8 cellular contexts compared by ENCODE assay signal in the genomic region with DNA sequence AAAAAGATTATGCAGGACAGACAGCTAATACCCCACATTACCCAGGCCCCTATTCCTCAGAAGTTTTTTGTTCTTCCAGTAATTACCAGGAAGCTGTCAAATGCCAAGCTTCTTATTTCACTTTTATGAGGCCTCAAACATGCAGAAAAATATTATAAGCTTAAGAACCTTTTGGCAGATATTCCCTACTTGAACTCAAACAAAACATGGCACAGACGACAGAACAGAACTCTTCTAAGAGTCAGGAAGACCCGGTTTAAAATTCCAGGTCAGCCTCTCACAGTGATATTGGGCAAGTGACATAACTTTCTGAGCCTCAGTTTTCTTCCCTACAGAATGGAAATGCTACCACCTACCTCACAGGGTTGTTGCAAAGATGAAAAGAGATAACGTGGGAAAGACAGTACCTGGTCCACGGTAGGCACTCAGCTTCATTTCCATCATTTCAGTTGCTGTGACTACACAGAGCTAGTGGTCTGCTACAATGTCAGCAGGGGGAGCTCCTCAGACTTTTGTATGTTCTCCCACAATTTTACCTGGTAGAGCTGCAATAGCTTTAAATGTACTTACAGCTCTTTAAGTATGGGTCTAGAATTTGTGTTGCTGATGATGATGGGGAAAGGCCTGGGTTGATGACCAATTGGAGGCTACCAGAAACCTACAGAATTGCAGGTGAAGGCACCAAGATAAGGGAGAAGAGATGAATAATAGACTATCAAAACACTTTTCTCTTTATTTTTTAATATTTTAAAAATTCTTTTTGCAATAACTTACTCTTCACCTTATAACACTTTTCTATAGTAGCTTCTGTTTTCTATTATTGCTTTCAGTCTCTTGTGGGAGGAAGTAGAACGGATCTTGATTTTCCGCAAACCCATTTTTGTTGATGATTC.
A peak's percentile ranks its signal among the peaks of the same experiment; 100 is the strongest.
DNase-seq lines count a peak whose midpoint lies in the region; ATAC-seq and TF ChIP-seq lines count a peak whose summit lies in the region.

No MANE protein-coding gene starts in this region.

- no peaks in the 10 kb centered on the region for H3K4me1 Mint-ChIP-seq in activated T-cell treated with anti-CD3 and anti-CD28 coated beads, Interleukin-2, amount 50 U/mL, for 72 hours (ENCODE audit: low read depth)

- no peaks in the 10 kb centered on the region for H3K27me3 Mint-ChIP-seq in activated T-cell treated with anti-CD3 and anti-CD28 coated beads, Interleukin-2, amount 50 U/mL, for 72 hours (ENCODE audit: low read depth)

- no peak overlapping the region for H3K27ac Mint-ChIP-seq in activated T-cell treated with anti-CD3 and anti-CD28 coated beads, Interleukin-2, amount 50 U/mL, for 72 hours

- no peaks in the 10 kb centered on the region for H4K20me1 ChIP-seq in HCT116 (ENCODE audit: insufficient read depth)

- no peak overlapping the region for H3K27ac ChIP-seq in HCT116 (ENCODE audit: low read depth, low read length)

- H3K9me3 ChIP-seq in HCT116 (ENCODE audit: control insufficient read depth in 1 of 2, insufficient read depth in 1 of 2, low read depth in 1 of 2, low read length in 2 of 2) = no peaks in the 10 kb centered on the region

- no peak overlapping the region for H2AFZ ChIP-seq in HCT116 (ENCODE audit: low read depth, low read length, poor library complexity, severe bottlenecking)

- TF ChIP-seq POLR2A in HCT116 (IDR thresholded peaks at IDR 0.05; ENCODE audit: borderline replicate concordance, extremely low read depth, insufficient read depth, insufficient read length) = no peak

- H3K9ac ChIP-seq in HCT116 (ENCODE audit: low read length) = no peak overlapping the region

- peaks cover 0 to 2% of the 10 kb centered on the region in 2 donors for H3K36me3 Mint-ChIP-seq in activated T-cell treated with anti-CD3 and anti-CD28 coated beads, Interleukin-2, amount 50 U/mL, for 72 hours (ENCODE audit: insufficient read depth in 2 of 2)

- BruUV-seq in HCT116 (replicated peaks; lab: Mats Ljungman, UMichigan) = no TSS peak

- no peaks in the 10 kb centered on the region for H3K27me3 ChIP-seq in HCT116 (ENCODE audit: insufficient read depth, low read length)

- TF ChIP-seq CTCF in HCT116 (IDR thresholded peaks at IDR 0.05 in 2 of 3, conservative IDR thresholded peaks at IDR 0.05 in 1 of 3; ENCODE audit: borderline replicate concordance in 1 of 3, insufficient read depth in 1 of 3, low read depth in 2 of 3, low read length in 2 of 3) = peak; percentile 39 to 75 (median 72); a peak in 5 of 6 replicates

- ATAC-seq in HCT116 (peak; percentile 95), left cardiac atrium (peak; percentile 30 to 48), GM21423 (IDR thresholded peaks at IDR 0.05; ENCODE audit: unreplicated experiment) (no peak), GM19397 (IDR thresholded peaks at IDR 0.05; ENCODE audit: unreplicated experiment) (no peak)
- ATAC-seq in activated T-cell treated with anti-CD3 and anti-CD28 coated beads, Interleukin-2, amount 50 U/mL, for 72 hours (replicated peaks in 1 of 2) = peak; percentile 61 to 74

- intact Hi-C loops in HCT116 (cut with micrococcal nuclease) (loop anchor here (1.0 to 5.0 kb wide), 2 partner anchors 37 to 46 kb away; no protein-coding TSS in a partner anchor), left cardiac atrium (cut with DNase I) (loop anchor here in 1 of 2 donors (5.0 kb wide), 1 partner anchor 37 kb away; no protein-coding TSS in a partner anchor)

- H3K4me2 ChIP-seq in HCT116 (ENCODE audit: low read length) = no peak overlapping the region

- TF ChIP-seq RAD21 in HCT116 (IDR thresholded peaks at IDR 0.05; ENCODE audit: low read depth) = no peak; the same call in 1 of the 2 replicates

- H3K4me3 Mint-ChIP-seq in activated T-cell treated with anti-CD3 and anti-CD28 coated beads, Interleukin-2, amount 50 U/mL, for 72 hours = no peak overlapping the region

- H3K4me3 ChIP-seq in HCT116 (replicated peaks in 1 of 2; ENCODE audit: low read depth in 1 of 2, low read length in 2 of 2) = no peak overlapping the region

- no peaks in the 10 kb centered on the region for H3K9me3 Mint-ChIP-seq in activated T-cell treated with anti-CD3 and anti-CD28 coated beads, Interleukin-2, amount 50 U/mL, for 72 hours

- CTCF ChIA-PET in HCT116 (lab: Charles Lee) = interaction anchor here (0.7 to 2.1 kb wide), 20 partner anchors 9 to 323 kb away, joined by 3 to 18 read pairs (median 4); no protein-coding TSS in a partner anchor

- peak; percentile 29 for DNase-seq in DMS114 treated with DMSO at 0.1 percent for 48 hours (lab: John Stamatoyannopoulos, UW; ENCODE audit: unreplicated experiment)
- DNase-seq in HCT116 (ENCODE audit: low read depth, low spot score) = peak; percentile 46
- DNase-seq in NCI-H524 treated with DMSO at 0.1 percent for 48 hours (lab: John Stamatoyannopoulos, UW) = peak; percentile 83
- DNase-seq in activated T-cell treated with anti-CD3 and anti-CD28 coated beads, Interleukin-2, amount 50 U/mL, for 72 hours = peak; percentile 14 to 35
- DNase-seq in left cardiac atrium = no peak
- peak; percentile 32 for DNase-seq in stimulated activated CD4-positive, alpha-beta T cell treated with anti-CD3 and anti-CD28 coated beads, Interleukin-15, amount 100 ng/mL, for 24 hours

- H3K36me3 ChIP-seq in HCT116 (ENCODE audit: control insufficient read depth in 1 of 2, insufficient read depth in 2 of 2, low read length in 2 of 2) = peaks cover 0 to 2% of the 10 kb centered on the region in 2 experiments; a peak in 1 of 4 replicates

- no peaks in the 10 kb centered on the region for H3K4me1 ChIP-seq in HCT116 (ENCODE audit: control insufficient read depth in 1 of 2, insufficient read depth in 2 of 2, low read length in 2 of 2)

- RAD21 ChIA-PET in HCT116 (lab: Charles Lee; ENCODE audit: low non-redundant PET in 1 of 2, low total read pairs in 2 of 2, uncharacterized antibody in 2 of 2, unreplicated experiment in 2 of 2) = no interaction called here

- POLR2A ChIA-PET in HCT116 (lab: Charles Lee) = interaction anchor here (0.6 to 1.0 kb wide), 3 partner anchors 10 to 17 kb away, joined by 3 read pairs; no protein-coding TSS in a partner anchor

- no peaks in the 10 kb centered on the region for H3K9me2 ChIP-seq in HCT116 (ENCODE audit: insufficient read depth)

- no peaks in the 10 kb centered on the region for H3K79me2 ChIP-seq in HCT116 (ENCODE audit: insufficient read depth, low read length)

TF ChIP-seq in HCT116, 20 proteins besides CTCF, POLR2A, EP300 and RAD21 (continues in another document):
- TF ChIP-seq SP1 (IDR thresholded peaks at IDR 0.05; ENCODE audit: low read depth) = no peak
- no peak for TF ChIP-seq SRF (IDR thresholded peaks at IDR 0.05; ENCODE audit: low read depth)
- no peak for TF ChIP-seq ZFX (IDR thresholded peaks at IDR 0.05)
- TF ChIP-seq FOSL1 (IDR thresholded peaks at IDR 0.05; ENCODE audit: low read depth) = no peak
- TF ChIP-seq, protein P1, sequence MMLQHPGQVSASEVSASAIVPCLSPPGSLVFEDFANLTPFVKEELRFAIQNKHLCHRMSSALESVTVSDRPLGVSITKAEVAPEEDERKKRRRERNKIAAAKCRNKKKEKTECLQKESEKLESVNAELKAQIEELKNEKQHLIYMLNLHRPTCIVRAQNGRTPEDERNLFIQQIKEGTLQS (IDR thresholded peaks at IDR 0.05) = no peak
- TF ChIP-seq TCF7L2 (IDR thresholded peaks at IDR 0.05; ENCODE audit: borderline replicate concordance, extremely low read depth, insufficient read depth, insufficient read length) = no peak
- TF ChIP-seq, protein P2, sequence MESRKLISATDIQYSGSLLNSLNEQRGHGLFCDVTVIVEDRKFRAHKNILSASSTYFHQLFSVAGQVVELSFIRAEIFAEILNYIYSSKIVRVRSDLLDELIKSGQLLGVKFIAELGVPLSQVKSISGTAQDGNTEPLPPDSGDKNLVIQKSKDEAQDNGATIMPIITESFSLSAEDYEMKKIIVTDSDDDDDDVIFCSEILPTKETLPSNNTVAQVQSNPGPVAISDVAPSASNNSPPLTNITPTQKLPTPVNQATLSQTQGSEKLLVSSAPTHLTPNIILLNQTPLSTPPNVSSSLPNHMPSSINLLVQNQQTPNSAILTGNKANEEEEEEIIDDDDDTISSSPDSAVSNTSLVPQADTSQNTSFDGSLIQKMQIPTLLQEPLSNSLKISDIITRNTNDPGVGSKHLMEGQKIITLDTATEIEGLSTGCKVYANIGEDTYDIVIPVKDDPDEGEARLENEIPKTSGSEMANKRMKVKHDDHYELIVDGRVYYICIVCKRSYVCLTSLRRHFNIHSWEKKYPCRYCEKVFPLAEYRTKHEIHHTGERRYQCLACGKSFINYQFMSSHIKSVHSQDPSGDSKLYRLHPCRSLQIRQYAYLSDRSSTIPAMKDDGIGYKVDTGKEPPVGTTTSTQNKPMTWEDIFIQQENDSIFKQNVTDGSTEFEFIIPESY (IDR thresholded peaks at IDR 0.05; ENCODE audit: extremely low read depth, insufficient replicate concordance, low read length) = no peak
- TF ChIP-seq EGR1 (IDR thresholded peaks at IDR 0.05; ENCODE audit: low read depth) = no peak
- TF ChIP-seq, protein P3, sequence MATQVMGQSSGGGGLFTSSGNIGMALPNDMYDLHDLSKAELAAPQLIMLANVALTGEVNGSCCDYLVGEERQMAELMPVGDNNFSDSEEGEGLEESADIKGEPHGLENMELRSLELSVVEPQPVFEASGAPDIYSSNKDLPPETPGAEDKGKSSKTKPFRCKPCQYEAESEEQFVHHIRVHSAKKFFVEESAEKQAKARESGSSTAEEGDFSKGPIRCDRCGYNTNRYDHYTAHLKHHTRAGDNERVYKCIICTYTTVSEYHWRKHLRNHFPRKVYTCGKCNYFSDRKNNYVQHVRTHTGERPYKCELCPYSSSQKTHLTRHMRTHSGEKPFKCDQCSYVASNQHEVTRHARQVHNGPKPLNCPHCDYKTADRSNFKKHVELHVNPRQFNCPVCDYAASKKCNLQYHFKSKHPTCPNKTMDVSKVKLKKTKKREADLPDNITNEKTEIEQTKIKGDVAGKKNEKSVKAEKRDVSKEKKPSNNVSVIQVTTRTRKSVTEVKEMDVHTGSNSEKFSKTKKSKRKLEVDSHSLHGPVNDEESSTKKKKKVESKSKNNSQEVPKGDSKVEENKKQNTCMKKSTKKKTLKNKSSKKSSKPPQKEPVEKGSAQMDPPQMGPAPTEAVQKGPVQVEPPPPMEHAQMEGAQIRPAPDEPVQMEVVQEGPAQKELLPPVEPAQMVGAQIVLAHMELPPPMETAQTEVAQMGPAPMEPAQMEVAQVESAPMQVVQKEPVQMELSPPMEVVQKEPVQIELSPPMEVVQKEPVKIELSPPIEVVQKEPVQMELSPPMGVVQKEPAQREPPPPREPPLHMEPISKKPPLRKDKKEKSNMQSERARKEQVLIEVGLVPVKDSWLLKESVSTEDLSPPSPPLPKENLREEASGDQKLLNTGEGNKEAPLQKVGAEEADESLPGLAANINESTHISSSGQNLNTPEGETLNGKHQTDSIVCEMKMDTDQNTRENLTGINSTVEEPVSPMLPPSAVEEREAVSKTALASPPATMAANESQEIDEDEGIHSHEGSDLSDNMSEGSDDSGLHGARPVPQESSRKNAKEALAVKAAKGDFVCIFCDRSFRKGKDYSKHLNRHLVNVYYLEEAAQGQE (IDR thresholded peaks at IDR 0.05; ENCODE audit: low read depth) = no peak
- TF ChIP-seq, protein P4, sequence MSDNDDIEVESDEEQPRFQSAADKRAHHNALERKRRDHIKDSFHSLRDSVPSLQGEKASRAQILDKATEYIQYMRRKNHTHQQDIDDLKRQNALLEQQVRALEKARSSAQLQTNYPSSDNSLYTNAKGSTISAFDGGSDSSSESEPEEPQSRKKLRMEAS (IDR thresholded peaks at IDR 0.05) = no peak

Comparison
In these comparisons a context has a peak if more than half of its experiments do, and no peak if none do; other contexts are left out.
1. ATAC-seq: peak in HCT116 (single experiment), activated T-cell treated with anti-CD3 and anti-CD28 coated beads, Interleukin-2, amount 50 U/mL, for 72 hours (2 of 2) and left cardiac atrium (2 of 2); none in GM21423 (single experiment) and GM19397 (single experiment).